1 cellular context compared by ENCODE assay signal in the genomic region with DNA sequence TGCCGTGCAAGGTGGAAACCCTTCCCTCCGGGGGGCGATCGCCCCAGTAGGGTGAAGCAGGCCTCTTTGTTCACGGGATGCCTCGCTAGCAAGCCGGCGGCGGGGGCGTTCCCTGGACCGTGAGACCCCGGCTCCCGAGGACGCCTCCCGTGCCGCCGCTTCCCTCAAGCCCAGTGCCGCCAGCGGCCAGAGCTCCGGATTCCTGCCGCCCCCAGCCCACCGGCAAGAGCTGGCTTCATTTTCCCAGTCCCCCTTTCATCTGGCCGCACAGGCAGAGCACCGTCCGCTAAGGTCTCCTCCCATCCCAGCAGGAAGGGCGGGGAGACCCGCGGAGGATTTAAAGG.
TF ChIP-seq lines count a peak whose summit lies in the region.

No MANE protein-coding gene starts in this region.

TF ChIP-seq in WTC11, 78 proteins besides CTCF, POLR2A, EP300 and RAD21 (continued from another document):
- TF ChIP-seq, protein P1, sequence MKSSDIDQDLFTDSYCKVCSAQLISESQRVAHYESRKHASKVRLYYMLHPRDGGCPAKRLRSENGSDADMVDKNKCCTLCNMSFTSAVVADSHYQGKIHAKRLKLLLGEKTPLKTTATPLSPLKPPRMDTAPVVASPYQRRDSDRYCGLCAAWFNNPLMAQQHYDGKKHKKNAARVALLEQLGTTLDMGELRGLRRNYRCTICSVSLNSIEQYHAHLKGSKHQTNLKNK (CRISPR knock-in tag; IDR thresholded peaks at IDR 0.05) = no peak
- 0 out of 2 replicates have a peak, but pooled peaks have one; percentile 8 for TF ChIP-seq ZNF232 (CRISPR knock-in tag; IDR thresholded peaks at IDR 0.05)
- no peak for TF ChIP-seq SOX15 (CRISPR knock-in tag; IDR thresholded peaks at IDR 0.05)
- TF ChIP-seq ZNF396 (CRISPR knock-in tag; IDR thresholded peaks at IDR 0.05; ENCODE audit: borderline replicate concordance) = no peak
- no peak for TF ChIP-seq FOXJ3 (CRISPR knock-in tag; IDR thresholded peaks at IDR 0.05; ENCODE audit: borderline replicate concordance)
- no peak for TF ChIP-seq ZNF121 (CRISPR knock-in tag; IDR thresholded peaks at IDR 0.05)
- TF ChIP-seq, protein P2, sequence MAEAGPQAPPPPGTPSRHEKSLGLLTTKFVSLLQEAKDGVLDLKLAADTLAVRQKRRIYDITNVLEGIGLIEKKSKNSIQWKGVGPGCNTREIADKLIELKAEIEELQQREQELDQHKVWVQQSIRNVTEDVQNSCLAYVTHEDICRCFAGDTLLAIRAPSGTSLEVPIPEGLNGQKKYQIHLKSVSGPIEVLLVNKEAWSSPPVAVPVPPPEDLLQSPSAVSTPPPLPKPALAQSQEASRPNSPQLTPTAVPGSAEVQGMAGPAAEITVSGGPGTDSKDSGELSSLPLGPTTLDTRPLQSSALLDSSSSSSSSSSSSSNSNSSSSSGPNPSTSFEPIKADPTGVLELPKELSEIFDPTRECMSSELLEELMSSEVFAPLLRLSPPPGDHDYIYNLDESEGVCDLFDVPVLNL (CRISPR knock-in tag; IDR thresholded peaks at IDR 0.05; ENCODE audit: borderline replicate concordance, low read depth) = no peak
- TF ChIP-seq, protein P3, sequence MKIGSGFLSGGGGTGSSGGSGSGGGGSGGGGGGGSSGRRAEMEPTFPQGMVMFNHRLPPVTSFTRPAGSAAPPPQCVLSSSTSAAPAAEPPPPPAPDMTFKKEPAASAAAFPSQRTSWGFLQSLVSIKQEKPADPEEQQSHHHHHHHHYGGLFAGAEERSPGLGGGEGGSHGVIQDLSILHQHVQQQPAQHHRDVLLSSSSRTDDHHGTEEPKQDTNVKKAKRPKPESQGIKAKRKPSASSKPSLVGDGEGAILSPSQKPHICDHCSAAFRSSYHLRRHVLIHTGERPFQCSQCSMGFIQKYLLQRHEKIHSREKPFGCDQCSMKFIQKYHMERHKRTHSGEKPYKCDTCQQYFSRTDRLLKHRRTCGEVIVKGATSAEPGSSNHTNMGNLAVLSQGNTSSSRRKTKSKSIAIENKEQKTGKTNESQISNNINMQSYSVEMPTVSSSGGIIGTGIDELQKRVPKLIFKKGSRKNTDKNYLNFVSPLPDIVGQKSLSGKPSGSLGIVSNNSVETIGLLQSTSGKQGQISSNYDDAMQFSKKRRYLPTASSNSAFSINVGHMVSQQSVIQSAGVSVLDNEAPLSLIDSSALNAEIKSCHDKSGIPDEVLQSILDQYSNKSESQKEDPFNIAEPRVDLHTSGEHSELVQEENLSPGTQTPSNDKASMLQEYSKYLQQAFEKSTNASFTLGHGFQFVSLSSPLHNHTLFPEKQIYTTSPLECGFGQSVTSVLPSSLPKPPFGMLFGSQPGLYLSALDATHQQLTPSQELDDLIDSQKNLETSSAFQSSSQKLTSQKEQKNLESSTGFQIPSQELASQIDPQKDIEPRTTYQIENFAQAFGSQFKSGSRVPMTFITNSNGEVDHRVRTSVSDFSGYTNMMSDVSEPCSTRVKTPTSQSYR (CRISPR knock-in tag; IDR thresholded peaks at IDR 0.05) = no peak
- TF ChIP-seq CBFB (CRISPR knock-in tag; IDR thresholded peaks at IDR 0.05; ENCODE audit: low read depth) = no peak
- TF ChIP-seq, protein P4, sequence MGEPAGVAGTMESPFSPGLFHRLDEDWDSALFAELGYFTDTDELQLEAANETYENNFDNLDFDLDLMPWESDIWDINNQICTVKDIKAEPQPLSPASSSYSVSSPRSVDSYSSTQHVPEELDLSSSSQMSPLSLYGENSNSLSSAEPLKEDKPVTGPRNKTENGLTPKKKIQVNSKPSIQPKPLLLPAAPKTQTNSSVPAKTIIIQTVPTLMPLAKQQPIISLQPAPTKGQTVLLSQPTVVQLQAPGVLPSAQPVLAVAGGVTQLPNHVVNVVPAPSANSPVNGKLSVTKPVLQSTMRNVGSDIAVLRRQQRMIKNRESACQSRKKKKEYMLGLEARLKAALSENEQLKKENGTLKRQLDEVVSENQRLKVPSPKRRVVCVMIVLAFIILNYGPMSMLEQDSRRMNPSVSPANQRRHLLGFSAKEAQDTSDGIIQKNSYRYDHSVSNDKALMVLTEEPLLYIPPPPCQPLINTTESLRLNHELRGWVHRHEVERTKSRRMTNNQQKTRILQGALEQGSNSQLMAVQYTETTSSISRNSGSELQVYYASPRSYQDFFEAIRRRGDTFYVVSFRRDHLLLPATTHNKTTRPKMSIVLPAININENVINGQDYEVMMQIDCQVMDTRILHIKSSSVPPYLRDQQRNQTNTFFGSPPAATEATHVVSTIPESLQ (CRISPR knock-in tag; IDR thresholded peaks at IDR 0.05) = no peak
- TF ChIP-seq NFYB (CRISPR knock-in tag; conservative IDR thresholded peaks at IDR 0.05; ENCODE audit: low read depth) = no peak
- no peak; the same call in 1 of the 2 replicates for TF ChIP-seq MYBL2 (CRISPR knock-in tag; IDR thresholded peaks at IDR 0.05)
- no peak for TF ChIP-seq SMAD3 (CRISPR knock-in tag; IDR thresholded peaks at IDR 0.05; ENCODE audit: borderline replicate concordance)
- TF ChIP-seq TCF7 (CRISPR knock-in tag; IDR thresholded peaks at IDR 0.05; ENCODE audit: low read depth) = no peak
- TF ChIP-seq ZNF317 (CRISPR knock-in tag; IDR thresholded peaks at IDR 0.05; ENCODE audit: borderline replicate concordance, low read depth) = no peak
- no peak for TF ChIP-seq ZNF219 (CRISPR knock-in tag; IDR thresholded peaks at IDR 0.05; ENCODE audit: borderline replicate concordance)
- peak; percentile 56; the same call in 1 of the 2 replicates for TF ChIP-seq ETV6 (CRISPR knock-in tag; IDR thresholded peaks at IDR 0.05)
- TF ChIP-seq ELF4 (CRISPR knock-in tag; IDR thresholded peaks at IDR 0.05; ENCODE audit: low read depth) = no peak
- TF ChIP-seq CREM (CRISPR knock-in tag; IDR thresholded peaks at IDR 0.05) = no peak
- TF ChIP-seq, protein P5, sequence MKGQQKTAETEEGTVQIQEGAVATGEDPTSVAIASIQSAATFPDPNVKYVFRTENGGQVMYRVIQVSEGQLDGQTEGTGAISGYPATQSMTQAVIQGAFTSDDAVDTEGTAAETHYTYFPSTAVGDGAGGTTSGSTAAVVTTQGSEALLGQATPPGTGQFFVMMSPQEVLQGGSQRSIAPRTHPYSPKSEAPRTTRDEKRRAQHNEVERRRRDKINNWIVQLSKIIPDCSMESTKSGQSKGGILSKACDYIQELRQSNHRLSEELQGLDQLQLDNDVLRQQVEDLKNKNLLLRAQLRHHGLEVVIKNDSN (CRISPR knock-in tag; IDR thresholded peaks at IDR 0.05) = no peak
- TF ChIP-seq FOXP1 (CRISPR knock-in tag; IDR thresholded peaks at IDR 0.05; ENCODE audit: borderline replicate concordance) = no peak; the same call in 1 of the 2 replicates
- TF ChIP-seq SP1 (CRISPR knock-in tag; conservative IDR thresholded peaks at IDR 0.05) = no peak
- TF ChIP-seq TP53 (CRISPR knock-in tag; IDR thresholded peaks at IDR 0.05) = no peak
- TF ChIP-seq ZNF671 (CRISPR knock-in tag; IDR thresholded peaks at IDR 0.05) = no peak
- TF ChIP-seq ATF1 (CRISPR knock-in tag; IDR thresholded peaks at IDR 0.05) = no peak
- TF ChIP-seq, protein P6, sequence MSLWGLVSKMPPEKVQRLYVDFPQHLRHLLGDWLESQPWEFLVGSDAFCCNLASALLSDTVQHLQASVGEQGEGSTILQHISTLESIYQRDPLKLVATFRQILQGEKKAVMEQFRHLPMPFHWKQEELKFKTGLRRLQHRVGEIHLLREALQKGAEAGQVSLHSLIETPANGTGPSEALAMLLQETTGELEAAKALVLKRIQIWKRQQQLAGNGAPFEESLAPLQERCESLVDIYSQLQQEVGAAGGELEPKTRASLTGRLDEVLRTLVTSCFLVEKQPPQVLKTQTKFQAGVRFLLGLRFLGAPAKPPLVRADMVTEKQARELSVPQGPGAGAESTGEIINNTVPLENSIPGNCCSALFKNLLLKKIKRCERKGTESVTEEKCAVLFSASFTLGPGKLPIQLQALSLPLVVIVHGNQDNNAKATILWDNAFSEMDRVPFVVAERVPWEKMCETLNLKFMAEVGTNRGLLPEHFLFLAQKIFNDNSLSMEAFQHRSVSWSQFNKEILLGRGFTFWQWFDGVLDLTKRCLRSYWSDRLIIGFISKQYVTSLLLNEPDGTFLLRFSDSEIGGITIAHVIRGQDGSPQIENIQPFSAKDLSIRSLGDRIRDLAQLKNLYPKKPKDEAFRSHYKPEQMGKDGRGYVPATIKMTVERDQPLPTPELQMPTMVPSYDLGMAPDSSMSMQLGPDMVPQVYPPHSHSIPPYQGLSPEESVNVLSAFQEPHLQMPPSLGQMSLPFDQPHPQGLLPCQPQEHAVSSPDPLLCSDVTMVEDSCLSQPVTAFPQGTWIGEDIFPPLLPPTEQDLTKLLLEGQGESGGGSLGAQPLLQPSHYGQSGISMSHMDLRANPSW (CRISPR knock-in tag; conservative IDR thresholded peaks at IDR 0.05; ENCODE audit: low read depth) = no peak
- TF ChIP-seq NFATC4 (CRISPR knock-in tag; IDR thresholded peaks at IDR 0.05) = no peak
- TF ChIP-seq ESRRA (CRISPR knock-in tag; IDR thresholded peaks at IDR 0.05; ENCODE audit: borderline replicate concordance) = 0 out of 2 replicates have a peak, but pooled peaks have one; percentile 20
- TF ChIP-seq, protein P7, sequence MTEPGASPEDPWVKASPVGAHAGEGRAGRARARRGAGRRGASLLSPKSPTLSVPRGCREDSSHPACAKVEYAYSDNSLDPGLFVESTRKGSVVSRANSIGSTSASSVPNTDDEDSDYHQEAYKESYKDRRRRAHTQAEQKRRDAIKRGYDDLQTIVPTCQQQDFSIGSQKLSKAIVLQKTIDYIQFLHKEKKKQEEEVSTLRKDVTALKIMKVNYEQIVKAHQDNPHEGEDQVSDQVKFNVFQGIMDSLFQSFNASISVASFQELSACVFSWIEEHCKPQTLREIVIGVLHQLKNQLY (CRISPR knock-in tag; IDR thresholded peaks at IDR 0.05) = no peak
- TF ChIP-seq HMGA2 (CRISPR knock-in tag; IDR thresholded peaks at IDR 0.05) = no peak
- TF ChIP-seq, protein P8, sequence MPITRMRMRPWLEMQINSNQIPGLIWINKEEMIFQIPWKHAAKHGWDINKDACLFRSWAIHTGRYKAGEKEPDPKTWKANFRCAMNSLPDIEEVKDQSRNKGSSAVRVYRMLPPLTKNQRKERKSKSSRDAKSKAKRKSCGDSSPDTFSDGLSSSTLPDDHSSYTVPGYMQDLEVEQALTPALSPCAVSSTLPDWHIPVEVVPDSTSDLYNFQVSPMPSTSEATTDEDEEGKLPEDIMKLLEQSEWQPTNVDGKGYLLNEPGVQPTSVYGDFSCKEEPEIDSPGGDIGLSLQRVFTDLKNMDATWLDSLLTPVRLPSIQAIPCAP (CRISPR knock-in tag; IDR thresholded peaks at IDR 0.05) = no peak; the same call in 1 of the 2 replicates
- TF ChIP-seq, protein P9, sequence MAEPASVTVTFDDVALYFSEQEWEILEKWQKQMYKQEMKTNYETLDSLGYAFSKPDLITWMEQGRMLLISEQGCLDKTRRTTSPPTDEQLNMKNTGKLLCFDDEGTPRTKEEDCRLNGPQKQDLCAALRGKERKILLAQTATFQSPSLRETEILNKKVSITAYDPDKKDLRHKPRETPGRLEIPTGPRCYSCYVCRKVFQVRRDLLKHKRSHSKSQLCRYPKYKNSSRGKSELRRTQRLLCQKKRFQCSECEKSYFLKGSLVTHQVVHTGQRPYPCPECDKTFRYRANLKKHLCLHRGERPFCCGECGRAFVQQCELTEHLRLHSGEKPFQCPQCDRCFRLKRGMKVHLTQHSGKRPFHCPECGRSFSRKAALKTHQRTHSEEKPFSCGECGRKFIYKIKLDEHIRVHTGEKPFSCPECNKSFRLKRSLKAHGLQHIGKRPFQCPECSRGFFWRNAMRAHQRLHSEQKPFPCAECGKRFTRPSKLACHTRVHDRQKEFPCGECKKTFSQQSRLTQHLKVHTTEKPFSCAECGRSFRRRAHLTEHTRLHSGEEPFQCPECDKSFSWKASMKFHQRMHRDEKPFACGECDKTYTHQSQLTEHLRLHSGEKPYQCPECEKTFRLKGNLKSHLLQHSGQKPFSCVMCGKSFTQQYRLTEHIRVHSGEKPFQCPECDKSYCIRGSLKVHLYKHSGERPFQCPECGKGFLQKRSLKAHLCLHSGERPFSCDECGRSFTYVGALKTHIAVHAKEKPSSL (CRISPR knock-in tag; conservative IDR thresholded peaks at IDR 0.05) = no peak
- TF ChIP-seq, protein P10, sequence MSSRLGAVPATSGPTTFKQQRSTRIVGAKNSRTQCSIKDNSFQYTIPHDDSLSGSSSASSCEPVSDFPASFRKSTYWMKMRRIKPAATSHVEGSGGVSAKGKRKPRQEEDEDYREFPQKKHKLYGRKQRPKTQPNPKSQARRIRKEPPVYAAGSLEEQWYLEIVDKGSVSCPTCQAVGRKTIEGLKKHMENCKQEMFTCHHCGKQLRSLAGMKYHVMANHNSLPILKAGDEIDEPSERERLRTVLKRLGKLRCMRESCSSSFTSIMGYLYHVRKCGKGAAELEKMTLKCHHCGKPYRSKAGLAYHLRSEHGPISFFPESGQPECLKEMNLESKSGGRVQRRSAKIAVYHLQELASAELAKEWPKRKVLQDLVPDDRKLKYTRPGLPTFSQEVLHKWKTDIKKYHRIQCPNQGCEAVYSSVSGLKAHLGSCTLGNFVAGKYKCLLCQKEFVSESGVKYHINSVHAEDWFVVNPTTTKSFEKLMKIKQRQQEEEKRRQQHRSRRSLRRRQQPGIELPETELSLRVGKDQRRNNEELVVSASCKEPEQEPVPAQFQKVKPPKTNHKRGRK (CRISPR knock-in tag; IDR thresholded peaks at IDR 0.05; ENCODE audit: borderline replicate concordance) = no peak
